Comparison of ENCODE assay signal across 8 cellular contexts in genomic region chr15:90716317-90716975, GRCh38. TPM values are rescaled to one million over a fixed set of nuclear protein-coding genes. Genes with fewer than 3 reads are reported as not detected.
A peak's percentile ranks its signal among the peaks of the same experiment; 100 is the strongest.
DNase-seq lines count a peak whose midpoint lies in the region; ATAC-seq and TF ChIP-seq lines count a peak whose summit lies in the region.

No MANE protein-coding gene starts in this region.

- H3K4me3 ChIP-seq in GM06990 (replicated peaks; ENCODE audit: low read depth, low read length) (peak overlapping the region; percentile 93), mesodermal cell (ENCODE audit: extremely low read depth, insufficient read depth, low read length, poor library complexity, severe bottlenecking) (peak overlapping the region; percentile 88)

- H3K4me1 Mint-ChIP-seq in chondrocyte (ENCODE audit: low read depth): peaks cover 18% of the 10 kb centered on the region

- no peak for TF ChIP-seq CTCF in GM06990 (IDR thresholded peaks at IDR 0.05; ENCODE audit: insufficient read depth, low read length, poor library complexity, severe bottlenecking)
- no peak for TF ChIP-seq CTCF in chondrocyte (IDR thresholded peaks at IDR 0.05)

- peaks cover 7% of the 10 kb centered on the region for H3K4me1 ChIP-seq in mesodermal cell (ENCODE audit: control insufficient read depth, insufficient read depth, low read length, poor library complexity, severe bottlenecking)

- peak overlapping the region; percentile 98 for H3K27ac Mint-ChIP-seq in chondrocyte (ENCODE audit: unreplicated experiment)

- 9 to 12% methylated on average over 11 to 13 of the region's 14 CpGs for WGBS in mesodermal cell (ENCODE audit: insufficient coverage in 2 of 2), 2 experiments

- 0 out of 2 replicates have a peak, but pooled peaks cover 2% of the 10 kb centered on the region for H3K36me3 ChIP-seq in GM06990 (ENCODE audit: control insufficient read depth, insufficient read depth, low read length)
- peaks cover 11% of the 10 kb centered on the region for H3K36me3 ChIP-seq in mesodermal cell (ENCODE audit: control insufficient read depth, insufficient read depth, low read length)

- no peaks in the 10 kb centered on the region for H3K27me3 ChIP-seq in GM06990 (replicated peaks; ENCODE audit: control insufficient read depth, insufficient read depth, low read length)

- DNase-seq in GM06990 (ENCODE audit: extremely low read depth, insufficient read length): no peak
- peak; percentile 62 for DNase-seq in NCI-H146 (lab: John Stamatoyannopoulos, UW)
- no peak for DNase-seq in chondrocyte (ENCODE audit: low spot score)
- DNase-seq in islet precursor cell: no peak
- DNase-seq in T-helper 9 cell: no peak
- DNase-seq in activated CD4-positive, alpha-beta T cell treated with anti-CD3 and anti-CD28 coated beads, Interleukin-2, amount 50 U/mL, for 1 hour: no peak

- no peaks in the 10 kb centered on the region for H3K27me3 Mint-ChIP-seq in chondrocyte (ENCODE audit: low read depth)

- H3K36me3 Mint-ChIP-seq in chondrocyte (ENCODE audit: low read depth): peaks cover 4% of the 10 kb centered on the region

- peaks cover 3% of the 10 kb centered on the region for H3K9me3 Mint-ChIP-seq in chondrocyte (ENCODE audit: low read depth)

- H3K27ac ChIP-seq in mesodermal cell (ENCODE audit: low read depth, low read length, severe bottlenecking): peak overlapping the region; percentile 87

- H3K9me3 ChIP-seq in mesodermal cell (ENCODE audit: control insufficient read depth, low read length): no peaks in the 10 kb centered on the region

- ATAC-seq in HG02610 (IDR thresholded peaks at IDR 0.05; ENCODE audit: unreplicated experiment): no peak

- H3K4me3 Mint-ChIP-seq in chondrocyte (ENCODE audit: unreplicated experiment): peak overlapping the region; percentile 96

RNA-seq across cellular contexts. Expression of gene BLM, which starts 0.7 kb away (rescaled TPM):
- total RNA-seq in chondrocyte: 2.3 to 4.1 TPM (median 3.5 TPM) in 3 replicates
- 11.7 TPM for polyA plus RNA-seq in mesodermal cell (2013, experiment 1 of 2)
- 13.9 TPM for polyA plus RNA-seq in mesodermal cell (2013, experiment 2 of 2)
